In the genomic region with DNA sequence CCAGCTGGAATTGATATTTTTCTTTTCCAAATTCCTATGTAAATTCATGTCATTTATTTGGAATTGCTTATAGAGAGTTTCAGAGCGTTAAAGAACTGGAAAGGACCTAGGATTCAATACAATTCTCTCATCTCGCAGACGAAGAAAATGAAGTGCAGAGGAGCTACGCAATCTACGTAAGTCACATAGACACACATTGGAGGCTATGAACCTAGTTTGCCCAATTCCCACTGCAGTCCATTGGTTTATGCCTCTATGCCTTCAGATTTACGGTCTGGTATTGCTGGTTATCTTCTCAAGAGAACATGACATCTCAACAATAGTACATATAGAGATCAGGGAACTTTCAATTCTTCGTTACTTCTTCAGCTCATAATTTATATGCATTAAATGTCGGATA, we compare ENCODE assay signal across 8 cellular contexts. TPM values are rescaled to one million over a fixed set of nuclear protein-coding genes. Genes with fewer than 3 reads are reported as not detected.
A peak's percentile ranks its signal among the peaks of the same experiment; 100 is the strongest.
DNase-seq lines count a peak whose midpoint lies in the region; ATAC-seq lines count a peak whose summit lies in the region.

No MANE protein-coding gene starts in this region.

- no peak for ATAC-seq in activated T-helper 17 cell treated with anti-CD3 and anti-CD28 coated beads, Interleukin-2, amount 50 U/mL, for 72 hours (replicated peaks)
- no peak for ATAC-seq in HG03457 (IDR thresholded peaks at IDR 0.05; ENCODE audit: unreplicated experiment)

- peak overlapping the region; percentile 88 for H3K27ac Mint-ChIP-seq in activated CD4-positive, alpha-beta T cell treated with anti-CD3 and anti-CD28 coated beads, Interleukin-2, amount 10 ng/mL, durations not matched to agents 7 days and 5 days
- H3K27ac Mint-ChIP-seq in activated T-helper 17 cell treated with anti-CD3 and anti-CD28 coated beads, Interleukin-2, amount 50 U/mL, for 72 hours = peak overlapping the region; percentile 66

- CTCF ChIA-PET in activated CD4-positive, alpha-beta T cell treated with anti-CD3 and anti-CD28 coated beads, Interleukin-2, amount 10 ng/mL, durations not matched to agents 7 days and 5 days (lab: Charles Lee) = interaction anchor here (1.1 to 1.3 kb wide), 2 partner anchors 9 to 12 kb away, joined by 3 to 4 read pairs; no protein-coding TSS in a partner anchor

- no peaks in the 10 kb centered on the region for H3K9me3 ChIP-seq in stomach smooth muscle (ENCODE audit: control insufficient read depth in 2 of 2, low read length in 2 of 2)

- peaks cover 33% of the 10 kb centered on the region for H3K4me1 Mint-ChIP-seq in activated CD4-positive, alpha-beta T cell treated with anti-CD3 and anti-CD28 coated beads, Interleukin-2, amount 10 ng/mL, durations not matched to agents 7 days and 5 days
- H3K4me1 Mint-ChIP-seq in activated T-helper 17 cell treated with anti-CD3 and anti-CD28 coated beads, Interleukin-2, amount 50 U/mL, for 72 hours = peaks cover 21% of the 10 kb centered on the region

- POLR2A ChIA-PET in activated CD4-positive, alpha-beta T cell treated with anti-CD3 and anti-CD28 coated beads, Interleukin-2, amount 10 ng/mL, durations not matched to agents 7 days and 5 days (lab: Charles Lee) = no interaction called here

- peak overlapping the region; percentile 79 for H3K4me3 Mint-ChIP-seq in activated CD4-positive, alpha-beta T cell treated with anti-CD3 and anti-CD28 coated beads, Interleukin-2, amount 10 ng/mL, durations not matched to agents 7 days and 5 days
- H3K4me3 Mint-ChIP-seq in activated T-helper 17 cell treated with anti-CD3 and anti-CD28 coated beads, Interleukin-2, amount 50 U/mL, for 72 hours = peak overlapping the region; percentile 99

- no peak for DNase-seq in activated CD4-positive, alpha-beta T cell treated with anti-CD3 and anti-CD28 coated beads, Interleukin-2, amount 10 ng/mL, durations not matched to agents 7 days and 5 days
- DNase-seq in activated CD4-positive, alpha-beta T cell treated with anti-CD3 and anti-CD28 coated beads, Interleukin-2, amount 50 U/mL, for 4 hours = no peak
- peak; percentile 37 for DNase-seq in inferior parietal cortex (ENCODE audit: extremely low spot score)
- DNase-seq in amniotic stem cell (lab: John Stamatoyannopoulos, UW) = no peak
- DNase-seq in GM19240 (ENCODE audit: insufficient read length, low spot score) = no peak

- H3K9ac ChIP-seq in stomach smooth muscle (ENCODE audit: low read length in 2 of 2) = no peak overlapping the region

- H3K4me3 ChIP-seq in stomach smooth muscle (ENCODE audit: low read length in 2 of 2) = peak overlapping the region in 1 of 2 donors; percentile 83

- peaks cover 4% of the 10 kb centered on the region for H3K36me3 Mint-ChIP-seq in activated CD4-positive, alpha-beta T cell treated with anti-CD3 and anti-CD28 coated beads, Interleukin-2, amount 10 ng/mL, durations not matched to agents 7 days and 5 days (ENCODE audit: low read depth)
- no peaks in the 10 kb centered on the region for H3K36me3 Mint-ChIP-seq in activated T-helper 17 cell treated with anti-CD3 and anti-CD28 coated beads, Interleukin-2, amount 50 U/mL, for 72 hours (ENCODE audit: low read depth)

- H3K27me3 ChIP-seq in stomach smooth muscle (ENCODE audit: control insufficient read depth in 1 of 2, insufficient read depth in 2 of 2, low read length in 2 of 2) = no peaks in the 10 kb centered on the region

- peak overlapping the region; percentile 26 for H3K27ac ChIP-seq in stomach smooth muscle (ENCODE audit: low read length)

- peaks cover 5% of the 10 kb centered on the region for H3K27me3 Mint-ChIP-seq in activated CD4-positive, alpha-beta T cell treated with anti-CD3 and anti-CD28 coated beads, Interleukin-2, amount 10 ng/mL, durations not matched to agents 7 days and 5 days
- no peaks in the 10 kb centered on the region for H3K27me3 Mint-ChIP-seq in activated T-helper 17 cell treated with anti-CD3 and anti-CD28 coated beads, Interleukin-2, amount 50 U/mL, for 72 hours

- peaks cover 4% of the 10 kb centered on the region for H3K4me1 ChIP-seq in stomach smooth muscle (ENCODE audit: control insufficient read depth, insufficient read depth, low read length)

- H3K9me3 Mint-ChIP-seq in activated CD4-positive, alpha-beta T cell treated with anti-CD3 and anti-CD28 coated beads, Interleukin-2, amount 10 ng/mL, durations not matched to agents 7 days and 5 days = no peaks in the 10 kb centered on the region
- no peaks in the 10 kb centered on the region for H3K9me3 Mint-ChIP-seq in activated T-helper 17 cell treated with anti-CD3 and anti-CD28 coated beads, Interleukin-2, amount 50 U/mL, for 72 hours

- H3K36me3 ChIP-seq in stomach smooth muscle (ENCODE audit: control insufficient read depth in 2 of 2, insufficient read depth in 2 of 2, low read length in 2 of 2) = no peaks in the 10 kb centered on the region

RNA-seq across cellular contexts. Expression of a gene that starts 1.0 kb away (rescaled TPM):
- total RNA-seq in activated CD4-positive, alpha-beta T cell treated with anti-CD3 and anti-CD28 coated beads, Interleukin-2, amount 10 ng/mL, durations not matched to agents 7 days and 5 days = 10 to 100 TPM; 17.0 to 20.2 TPM
- total RNA-seq in activated T-helper 17 cell treated with anti-CD3 and anti-CD28 coated beads, Interleukin-2, amount 50 U/mL, for 72 hours = 10 to 100 TPM; 12.8 to 21.5 TPM
